In the genomic region with DNA sequence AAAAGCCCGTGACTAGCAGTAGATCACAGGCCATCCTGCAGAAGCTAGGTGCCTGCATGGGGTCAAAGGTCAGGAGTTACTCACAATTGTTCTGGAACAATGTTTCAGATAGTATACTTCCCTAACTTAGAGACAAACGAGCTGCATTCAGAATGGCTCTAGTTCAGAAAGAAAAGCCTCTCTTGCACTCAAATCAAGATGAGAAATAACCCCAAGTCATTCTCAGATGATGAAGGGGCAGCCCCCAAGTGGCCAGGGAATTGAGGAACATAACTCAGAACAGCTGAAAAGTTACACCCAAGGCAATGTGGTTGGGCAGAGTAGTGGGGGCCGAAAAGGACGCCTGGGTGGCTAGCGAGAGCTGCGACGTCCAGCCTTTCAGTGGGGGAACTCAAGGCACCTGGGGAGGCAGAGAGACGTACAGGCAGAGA, we compare ENCODE assay signal across 8 cellular contexts. TPM values are rescaled to one million over a fixed set of nuclear protein-coding genes. Genes with fewer than 3 reads are reported as not detected.
DNase-seq lines count a peak whose midpoint lies in the region; ATAC-seq and TF ChIP-seq lines count a peak whose summit lies in the region.

No MANE protein-coding gene starts in this region.

- H4K20me1 ChIP-seq in PC-9 (ENCODE audit: insufficient read depth), result peaks cover 3% of the 10 kb centered on the region

- no peak overlapping the region for H3K27ac Mint-ChIP-seq in naive thymus-derived CD4-positive, alpha-beta T cell

- BruUV-seq in PC-9 (replicated peaks; lab: Mats Ljungman, UMichigan), result no TSS peak

- no peaks in the 10 kb centered on the region for H3K27me3 Mint-ChIP-seq in naive thymus-derived CD4-positive, alpha-beta T cell

- H3K27me3 ChIP-seq in Peyer's patch (no peaks in the 10 kb centered on the region), H7 (ENCODE audit: control insufficient read depth, insufficient read depth, low read length) (no peaks in the 10 kb centered on the region), PC-9 (ENCODE audit: insufficient read depth, low read depth) (no peaks in the 10 kb centered on the region)
- H3K27me3 ChIP-seq in naive thymus-derived CD4-positive, alpha-beta T cell (ENCODE audit: control insufficient read depth in 2 of 2, insufficient read depth in 2 of 2, low read length in 2 of 2), result no peaks in the 10 kb centered on the region

- peaks cover 17% of the 10 kb centered on the region; the same call in 1 of the 2 replicates for H3K79me2 ChIP-seq in PC-9 (ENCODE audit: low read depth)

- DNase-seq in Peyer's patch, result peak in 1 of 3 donors; percentile 25
- no peak for DNase-seq in naive thymus-derived CD4-positive, alpha-beta T cell
- DNase-seq in H7, result no peak
- no peak for DNase-seq in PC-9
- DNase-seq in SHP77 treated with DMSO at 0.1 percent for 48 hours (lab: John Stamatoyannopoulos, UW), result no peak
- DNase-seq in globus pallidus (ENCODE audit: low spot score), result no peak

- no peak overlapping the region for H3K4me2 ChIP-seq in PC-9

- no peaks in the 10 kb centered on the region for H3F3A ChIP-seq in PC-9 (ENCODE audit: insufficient read depth, low read depth)

- H2AFZ ChIP-seq in PC-9, result no peak overlapping the region

- H3K9me3 ChIP-seq in Peyer's patch (no peaks in the 10 kb centered on the region), PC-9 (ENCODE audit: insufficient read depth, low read depth) (no peaks in the 10 kb centered on the region)
- H3K9me3 ChIP-seq in naive thymus-derived CD4-positive, alpha-beta T cell (ENCODE audit: control insufficient read depth in 2 of 3, low read length in 3 of 3), result no peaks in the 10 kb centered on the region

- TF ChIP-seq POLR2A in Peyer's patch (IDR thresholded peaks at IDR 0.05), result no peak

- POLR2A ChIA-PET in naive thymus-derived CD4-positive, alpha-beta T cell (lab: Charles Lee), result interaction anchor here (0.6 to 1.8 kb wide), 5 partner anchors 15 to 198 kb away, joined by 3 to 6 read pairs (median 4); no protein-coding TSS in a partner anchor
- POLR2A ChIA-PET in PC-9 (lab: Charles Lee; ENCODE audit: unreplicated experiment), result no interaction called here

- H3K9me3 Mint-ChIP-seq in naive thymus-derived CD4-positive, alpha-beta T cell, result no peaks in the 10 kb centered on the region

- no peak overlapping the region for H3K4me3 ChIP-seq in Peyer's patch
- no peak overlapping the region for H3K4me3 ChIP-seq in naive thymus-derived CD4-positive, alpha-beta T cell (ENCODE audit: low read length)
- H3K4me3 ChIP-seq in H7 (ENCODE audit: insufficient read depth, low read depth, low read length), result no peak overlapping the region
- H3K4me3 ChIP-seq in PC-9, result no peak overlapping the region

- H3K36me3 ChIP-seq in Peyer's patch (no peaks in the 10 kb centered on the region), H7 (replicated peaks; ENCODE audit: control insufficient read depth, insufficient read depth, low read length) (no peaks in the 10 kb centered on the region), PC-9 (ENCODE audit: low read depth) (no peaks in the 10 kb centered on the region)
- H3K36me3 ChIP-seq in naive thymus-derived CD4-positive, alpha-beta T cell (ENCODE audit: control insufficient read depth in 2 of 3, insufficient read depth in 3 of 3, low read length in 3 of 3), result peaks cover 0 to 8% (median 0%) of the 10 kb centered on the region in 3 experiments

- H3K4me1 Mint-ChIP-seq in naive thymus-derived CD4-positive, alpha-beta T cell, result peaks cover 0 to 56% (median 17%) of the 10 kb centered on the region in 7 donors

- TF ChIP-seq CTCF in Peyer's patch (IDR thresholded peaks at IDR 0.05) (no peak), PC-9 (conservative IDR thresholded peaks at IDR 0.05) (no peak)

- H3K9me2 ChIP-seq in PC-9 (ENCODE audit: insufficient read depth), result no peaks in the 10 kb centered on the region

- CTCF ChIA-PET in naive thymus-derived CD4-positive, alpha-beta T cell (lab: Charles Lee), result interaction anchor here (1.7 to 2.5 kb wide), 2 partner anchors 76 to 92 kb away, joined by 6 to 7 read pairs; no protein-coding TSS in a partner anchor
- CTCF ChIA-PET in PC-9 (lab: Charles Lee), result no interaction called here

- ATAC-seq in GM19023 (IDR thresholded peaks at IDR 0.05; ENCODE audit: unreplicated experiment) (peak; percentile 80), HG02623 (IDR thresholded peaks at IDR 0.05; ENCODE audit: unreplicated experiment) (peak; percentile 52)
- ATAC-seq in naive thymus-derived CD4-positive, alpha-beta T cell, result peak; percentile 1

- H3K4me1 ChIP-seq in Peyer's patch (peaks cover 0 to 35% (median 8%) of the 10 kb centered on the region in 4 donors), PC-9 (replicated peaks; ENCODE audit: insufficient read depth) (no peaks in the 10 kb centered on the region)
- H3K4me1 ChIP-seq in naive thymus-derived CD4-positive, alpha-beta T cell (ENCODE audit: control insufficient read depth in 2 of 2, insufficient read depth in 2 of 2, low read length in 2 of 2), result peaks cover 96 to 99% of the 10 kb centered on the region in 2 donors

- peaks cover 0 to 43% (median 5%) of the 10 kb centered on the region in 5 donors for H3K36me3 Mint-ChIP-seq in naive thymus-derived CD4-positive, alpha-beta T cell

- H3K4me3 Mint-ChIP-seq in naive thymus-derived CD4-positive, alpha-beta T cell, result peak overlapping the region in 7 of 10 donors; percentile 6 to 80 (median 37)

- intact Hi-C loops in naive thymus-derived CD4-positive, alpha-beta T cell (cut with micrococcal nuclease), result loop anchor here (2.0 to 10.0 kb wide), 3 partner anchors 21 to 361 kb away; partner anchors contain the start of gene REV3L (in 1 of the 2)
- intact Hi-C loops in PC-9 (cut with micrococcal nuclease; ENCODE audit: unreplicated experiment), result no loop called here

- H3K27ac ChIP-seq in Peyer's patch (peak overlapping the region in 3 of 4 donors; percentile 35 to 62 (median 45)), PC-9 (no peak overlapping the region)
- H3K27ac ChIP-seq in naive thymus-derived CD4-positive, alpha-beta T cell (ENCODE audit: low read depth, low read length), result peak overlapping the region; percentile 62

RNA-seq across cellular contexts. Expression of gene FYN, which starts 27.8 kb away (rescaled TPM):
- 100 to 1,000 TPM in 1 of 4 donors, 10 to 100 TPM in 3; 55.3 to 249 (median 74.3) TPM for total RNA-seq in Peyer's patch
- 100 to 1,000 TPM; 200 to 720 (median 447) TPM for total RNA-seq in naive thymus-derived CD4-positive, alpha-beta T cell
- 100 to 1,000 TPM; 226 to 330 TPM for polyA plus RNA-seq in naive thymus-derived CD4-positive, alpha-beta T cell
- 45.4 and 85.7 TPM in 2 replicates for total RNA-seq in H7 (2014; rRNA removed; shearing (Covaris generic))
- 53.3 and 80.3 TPM in 2 replicates for total RNA-seq in PC-9 (2021)

Comparison
In these comparisons a context has a peak if more than half of its experiments do, and no peak if none do; other contexts are left out.
1. ATAC-seq: peak in every context shown above with its lines; median percentile 80 in GM19023; 52 in HG02623; 1 in naive thymus-derived CD4-positive, alpha-beta T cell.